ENCODE assay signal across 1 cellular context in the genomic region with DNA sequence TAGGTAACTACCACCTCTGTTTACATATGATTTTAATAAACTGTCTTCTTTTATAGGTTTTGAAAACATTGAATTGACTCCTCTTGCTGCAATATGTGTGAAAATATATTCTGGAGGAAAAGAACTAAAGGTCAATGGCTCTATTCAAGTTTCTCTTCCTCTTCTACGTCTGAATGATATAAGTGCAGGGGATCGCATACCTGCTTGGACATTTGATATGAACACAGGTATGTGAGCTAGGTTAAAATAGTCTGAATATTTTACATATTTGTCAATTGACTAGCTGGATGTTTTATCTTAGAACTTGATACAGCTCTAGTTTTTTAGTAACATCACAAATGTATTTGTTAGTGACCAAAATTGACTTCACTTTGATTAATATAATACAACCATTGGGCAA.
TF ChIP-seq lines count a peak whose summit lies in the region.

No MANE protein-coding gene starts in this region.

TF ChIP-seq in GM12878, 131 proteins besides CTCF, POLR2A, EP300 and RAD21:
- TF ChIP-seq TCF3 (IDR thresholded peaks at IDR 0.05; ENCODE audit: borderline replicate concordance, insufficient read depth, low read depth, low read length) (no peak), SPI1 (IDR thresholded peaks at IDR 0.05; ENCODE audit: borderline replicate concordance, insufficient read depth, low read depth, low read length) (peak; percentile 14; the same call in 1 of the 2 replicates)
